In genomic region chr13:50410921-50411712, GRCh38 we compare ENCODE assay signal across 1 cellular context.
TF ChIP-seq lines count a peak whose summit lies in the region.

No MANE protein-coding gene starts in this region.

TF ChIP-seq in K562, 482 proteins besides CTCF, POLR2A, EP300 and RAD21 (continued from another document and continues in another):
- TF ChIP-seq TRIM25 (IDR thresholded peaks at IDR 0.05; ENCODE audit: borderline replicate concordance) (no peak), SNAPC5 (CRISPR knock-in tag; IDR thresholded peaks at IDR 0.05) (no peak), ARID4B (CRISPR knock-in tag; IDR thresholded peaks at IDR 0.05) (no peak), HOMEZ (CRISPR knock-in tag; IDR thresholded peaks at IDR 0.05) (no peak), NBN (IDR thresholded peaks at IDR 0.05; ENCODE audit: low read depth) (no peak), SPI1 (IDR thresholded peaks at IDR 0.05; ENCODE audit: borderline replicate concordance, low read depth, low read length) (no peak), RFX5 (IDR thresholded peaks at IDR 0.05; ENCODE audit: low read depth, low read length) (no peak), BRD9 (IDR thresholded peaks at IDR 0.05; ENCODE audit: low read depth, partially characterized antibody) (no peak), SOX6 (IDR thresholded peaks at IDR 0.05) (no peak), MYC (IDR thresholded peaks at IDR 0.05; ENCODE audit: low read depth, low read length) (no peak), MYC (CRISPR knock-in tag; IDR thresholded peaks at IDR 0.05; ENCODE audit: borderline replicate concordance, low read depth) (no peak), CBX3 (IDR thresholded peaks at IDR 0.05; ENCODE audit: borderline replicate concordance in 1 of 2, low read length in 2 of 2) (peak in 1 of 2 experiments; percentile 41; a peak in 1 of 3 replicates), ATF4 (CRISPR knock-in tag; IDR thresholded peaks at IDR 0.05) (no peak), TAF1 (IDR thresholded peaks at IDR 0.05; ENCODE audit: control insufficient read depth, extremely low read depth, insufficient read depth, low read length, severe bottlenecking) (no peak), PRDM10 (IDR thresholded peaks at IDR 0.05; ENCODE audit: partially characterized antibody) (peak; percentile 95), MTF1 (CRISPR knock-in tag; IDR thresholded peaks at IDR 0.05; ENCODE audit: borderline replicate concordance) (no peak), SMARCE1 (IDR thresholded peaks at IDR 0.05) (peak; percentile 89), RUNX1 (IDR thresholded peaks at IDR 0.05; ENCODE audit: low read depth) (no peak), HDAC8 (tag; IDR thresholded peaks at IDR 0.05) (no peak), XRCC5 (IDR thresholded peaks at IDR 0.05; ENCODE audit: low read depth, low read length) (no peak), HMGN3 (IDR thresholded peaks at IDR 0.05; ENCODE audit: borderline replicate concordance, extremely low read depth, insufficient read length, low read depth, low read length) (no peak), PREB (CRISPR knock-in tag; IDR thresholded peaks at IDR 0.05) (no peak), DACH1 (IDR thresholded peaks at IDR 0.05; ENCODE audit: partially characterized antibody) (no peak), ZBTB17 (CRISPR knock-in tag; IDR thresholded peaks at IDR 0.05) (no peak), ZNF830 (CRISPR knock-in tag; IDR thresholded peaks at IDR 0.05) (no peak), MYNN (IDR thresholded peaks at IDR 0.05) (0 out of 2 replicates have a peak, but pooled peaks have one; percentile 45), MYNN (CRISPR knock-in tag; IDR thresholded peaks at IDR 0.05) (no peak), ZNF740 (CRISPR knock-in tag; IDR thresholded peaks at IDR 0.05) (no peak), ZNF740 (tag; IDR thresholded peaks at IDR 0.05) (no peak), HBP1 (CRISPR knock-in tag; IDR thresholded peaks at IDR 0.05) (no peak), PHF8 (IDR thresholded peaks at IDR 0.05; ENCODE audit: borderline replicate concordance, low read length) (no peak), ZNF79 (CRISPR knock-in tag; IDR thresholded peaks at IDR 0.05; ENCODE audit: low read depth) (no peak), ZC3H11A (IDR thresholded peaks at IDR 0.05; ENCODE audit: low read depth, low read length) (no peak), ZNF274 (IDR thresholded peaks at IDR 0.05; ENCODE audit: borderline replicate concordance, low read depth, low read length) (no peak), ZNF232 (CRISPR knock-in tag; IDR thresholded peaks at IDR 0.05) (no peak), ZFP1 (CRISPR knock-in tag; IDR thresholded peaks at IDR 0.05) (no peak), MBD1 (CRISPR knock-in tag; IDR thresholded peaks at IDR 0.05) (no peak), VEZF1 (CRISPR knock-in tag; IDR thresholded peaks at IDR 0.05) (peak; percentile 65), ZBTB12 (CRISPR knock-in tag; IDR thresholded peaks at IDR 0.05) (no peak), NRF1 (conservative IDR thresholded peaks at IDR 0.05 in 1 of 2, IDR thresholded peaks at IDR 0.05 in 1 of 2) (no peak), TARDBP (IDR thresholded peaks at IDR 0.05) (no peak)
